ENCODE assay signal across 10 cellular contexts in the genomic region with DNA sequence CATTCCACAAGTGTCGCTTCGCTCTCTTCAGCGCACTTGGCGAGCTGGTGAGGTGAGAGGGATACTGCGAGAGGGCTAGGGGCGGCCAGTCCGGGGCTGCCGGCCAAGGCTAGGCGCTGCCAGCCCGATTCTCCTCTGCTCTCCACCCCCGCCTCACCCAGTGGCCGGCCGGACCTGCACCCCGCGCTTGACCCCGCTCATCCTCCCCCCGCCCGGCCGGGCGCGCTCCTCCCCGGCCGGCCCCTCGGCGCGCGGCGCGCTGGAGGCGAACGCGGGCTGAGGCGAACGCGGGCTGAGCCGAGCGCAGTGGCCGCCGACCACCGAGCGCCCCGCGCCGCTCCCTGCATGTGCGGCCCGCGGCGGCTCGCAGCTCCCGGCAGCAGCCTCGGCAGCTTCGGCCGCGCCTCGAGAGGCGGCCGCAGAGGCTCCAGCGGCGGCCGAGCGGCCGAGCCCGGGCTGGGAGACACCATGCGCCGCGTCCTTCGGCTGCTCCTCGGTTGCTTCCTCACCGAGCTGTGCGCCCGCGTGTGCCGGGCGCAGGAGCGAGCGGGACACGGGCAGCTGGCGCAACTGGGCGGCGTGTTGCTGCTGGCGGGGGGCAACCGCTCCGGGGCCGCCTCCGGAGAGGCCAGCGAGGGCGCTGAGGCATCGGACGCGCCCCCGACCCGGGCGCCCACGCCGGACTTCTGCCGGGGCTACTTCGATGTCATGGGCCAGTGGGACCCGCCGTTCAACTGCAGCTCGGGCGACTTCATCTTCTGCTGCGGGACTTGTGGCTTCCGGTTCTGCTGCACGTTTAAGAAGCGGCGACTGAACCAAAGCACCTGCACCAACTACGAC. TPM values are rescaled to one million over a fixed set of nuclear protein-coding genes. Genes with fewer than 3 reads are reported as not detected.
DNase-seq lines count a peak whose midpoint lies in the region; ATAC-seq, FAIRE-seq and TF ChIP-seq lines count a peak whose summit lies in the region.
"Had no signal": no experiment of that assay in that cellular context is flagged by ENCODE, and none has a peak within 500 bp of the region (broad histone marks: within the 10 kb centered on the region; RNA-seq: fewer than 3 reads in every experiment).

Gene SHISA9 (plus strand): TSS at position 2 of the 840 bp plus-strand sequence.

- H3K27ac Mint-ChIP-seq in activated naive CD4-positive, alpha-beta T cell treated with anti-CD3 and anti-CD28 coated beads for 36 hours = no peak within 1 kb of the TSS
- H3K27ac Mint-ChIP-seq: activated T-helper 1 cell treated with anti-CD3 and anti-CD28 coated beads, Interleukin-12 subunit alpha, Interleukin-12 subunit beta, Interleukin-2, Interleukin-4 antibody, amounts not matched to agents 30 ng/mL and 10 ng/mL and 1 ng/mL, durations not matched to agents 14 hours and 24 hours and 36 hours; CD4-positive, alpha-beta T cell had no signal

- H4K20me1 ChIP-seq in HepG2 (ENCODE audit: insufficient read depth, low read length) = no peaks in the 10 kb centered on the region; the same call in 1 of the 2 replicates

- CTCF ChIA-PET in activated naive CD4-positive, alpha-beta T cell treated with anti-CD3 and anti-CD28 coated beads for 36 hours (lab: Charles Lee) = no interaction called here
- CTCF ChIA-PET in HepG2 (lab: Yijun Ruan, JAX; ENCODE audit: low intra/inter-chr PET ratio, low total read pairs) (no interaction called here), GM10248 (lab: Yijun Ruan, JAX) (no interaction called here)

- in situ Hi-C loops in astrocyte of the cerebellum (cut with HindIII; ENCODE audit: low sequenced_read_pairs) = no loop called here
- in situ Hi-C loops in HepG2 (cut with HindIII; ENCODE audit: extremely low pct_ligation_motif_present, low pct_unique_long_range_greater_than_20kb) = no loop called here

- TF ChIP-seq RAD21 in HepG2 (CRISPR knock-in tag; IDR thresholded peaks at IDR 0.05) = no peak

- H3K4me1 ChIP-seq in HepG2 (ENCODE audit: insufficient read depth, low read length) (no peaks in the 10 kb centered on the region), thoracic aorta (ENCODE audit: control insufficient read depth in 1 of 2, low read depth in 2 of 2) (peaks cover 3 to 23% of the 10 kb centered on the region in 2 donors)

- H3K4me3 ChIP-seq in astrocyte of the cerebellum (ENCODE audit: low read depth, low read length) = peak within 1 kb of the TSS; percentile 41
- no peak within 1 kb of the TSS for H3K4me3 ChIP-seq in HepG2 (replicated peaks in 1 of 3; ENCODE audit: insufficient read depth in 1 of 3, low read depth in 2 of 3, low read length in 3 of 3)
- H3K4me3 ChIP-seq in thoracic aorta = peak within 1 kb of the TSS; percentile 56

- H3K36me3 ChIP-seq in HepG2 (replicated peaks in 1 of 2; ENCODE audit: control insufficient read depth in 1 of 2, insufficient read depth in 2 of 2, low read length in 2 of 2) = no peaks in the 10 kb centered on the region
- no peaks in the 10 kb centered on the region for H3K36me3 ChIP-seq in thoracic aorta

- FAIRE-seq in HepG2 (lab: Jason Lieb, UNC) = no peak

- H3K4me1 Mint-ChIP-seq in activated naive CD4-positive, alpha-beta T cell treated with anti-CD3 and anti-CD28 coated beads for 36 hours (ENCODE audit: low read depth) = peaks cover 10% of the 10 kb centered on the region

- ATAC-seq in HepG2 = peak; percentile 36
- ATAC-seq in thoracic aorta (ENCODE audit: insufficient number of reproducible peaks, low FRiP score, low read depth) = no peak

- 26% methylated on average over 41 of the region's 107 CpGs for WGBS in HepG2 (ENCODE audit: low lambda C conversion rate)

- no peak within 1 kb of the TSS for H2AFZ ChIP-seq in HepG2 (ENCODE audit: low read length)

- no peak for DNase-seq in activated naive CD4-positive, alpha-beta T cell treated with anti-CD3 and anti-CD28 coated beads for 36 hours
- DNase-seq in activated naive CD4-positive, alpha-beta T cell treated with Interleukin-2 at 50 U/mL for 16 hours = no peak
- DNase-seq in astrocyte of the cerebellum (ENCODE audit: low read depth) = no peak
- no peak for DNase-seq in HepG2 (ENCODE audit: low spot score)
- no peak for DNase-seq in thoracic aorta (ENCODE audit: low spot score)
- DNase-seq in 8988T = no peak
- no peak for DNase-seq in GM10248 (ENCODE audit: extremely low spot score)
- DNase-seq in COR-L47 (lab: John Stamatoyannopoulos, UW) = no peak
- DNase-seq: CD4-positive, alpha-beta T cell had no signal

- H3K36me3 Mint-ChIP-seq in activated naive CD4-positive, alpha-beta T cell treated with anti-CD3 and anti-CD28 coated beads for 36 hours (ENCODE audit: low read depth) = no peaks in the 10 kb centered on the region

- H3K27ac ChIP-seq in HepG2 (ENCODE audit: extremely low read length, insufficient read depth, low read length) (no peak within 1 kb of the TSS), thoracic aorta (no peak within 1 kb of the TSS)

- POLR2A ChIA-PET in HepG2 (lab: Yijun Ruan, JAX) (no interaction called here), GM10248 (lab: Yijun Ruan, JAX) (no interaction called here)

- H3K9me3 ChIP-seq in HepG2 (ENCODE audit: low read length) = no peaks in the 10 kb centered on the region
- H3K9me3 ChIP-seq in thoracic aorta = no peaks in the 10 kb centered on the region

- H3K9ac ChIP-seq in HepG2 (ENCODE audit: insufficient read depth, low read depth, low read length) = no peak within 1 kb of the TSS

- no peaks in the 10 kb centered on the region for H3K79me2 ChIP-seq in HepG2 (ENCODE audit: insufficient read depth, low read length)

- peaks cover 53% of the 10 kb centered on the region for H3K27me3 Mint-ChIP-seq in activated naive CD4-positive, alpha-beta T cell treated with anti-CD3 and anti-CD28 coated beads for 36 hours (ENCODE audit: low read depth)

- H3K4me2 ChIP-seq in HepG2 (ENCODE audit: low read depth, low read length) = no peak within 1 kb of the TSS

- intact Hi-C loops in activated naive CD4-positive, alpha-beta T cell treated with anti-CD3 and anti-CD28 coated beads for 36 hours (cut with micrococcal nuclease) = no loop called here
- intact Hi-C loops in HepG2 (cut with micrococcal nuclease; ENCODE audit: unreplicated experiment) = no loop called here

- H3K27me3 ChIP-seq in HepG2 (ENCODE audit: control insufficient read depth in 1 of 2, insufficient read depth in 2 of 2, low read length in 2 of 2) (peaks cover 14 to 61% of the 10 kb centered on the region in 2 experiments), thoracic aorta (replicated peaks; ENCODE audit: insufficient read depth) (peaks cover 3% of the 10 kb centered on the region)

- peak within 1 kb of the TSS; percentile 34 for H3K4me3 Mint-ChIP-seq in activated naive CD4-positive, alpha-beta T cell treated with anti-CD3 and anti-CD28 coated beads for 36 hours
- H3K4me3 Mint-ChIP-seq: activated T-helper 1 cell treated with anti-CD3 and anti-CD28 coated beads, Interleukin-12 subunit alpha, Interleukin-12 subunit beta, Interleukin-2, Interleukin-4 antibody, amounts not matched to agents 30 ng/mL and 10 ng/mL and 1 ng/mL, durations not matched to agents 14 hours and 24 hours and 36 hours; CD4-positive, alpha-beta T cell had no signal

- TF ChIP-seq CTCF in astrocyte of the cerebellum (IDR thresholded peaks at IDR 0.05; ENCODE audit: low read depth, low read length, missing control alignments) (no peak), HepG2 (CRISPR knock-in tag; IDR thresholded peaks at IDR 0.05) (no peak), thoracic aorta (IDR thresholded peaks at IDR 0.05) (no peak), GM10248 (IDR thresholded peaks at IDR 0.05; ENCODE audit: control extremely low read depth, extremely low read depth, low read depth, missing control alignments) (no peak)

- no TSS peak for BruUV-seq in HepG2 (replicated peaks; lab: Mats Ljungman, UMichigan)

- no peaks in the 10 kb centered on the region for H3K9me3 Mint-ChIP-seq in activated naive CD4-positive, alpha-beta T cell treated with anti-CD3 and anti-CD28 coated beads for 36 hours
- H3K9me3 Mint-ChIP-seq: activated T-helper 1 cell treated with anti-CD3 and anti-CD28 coated beads, Interleukin-12 subunit alpha, Interleukin-12 subunit beta, Interleukin-2, Interleukin-4 antibody, amounts not matched to agents 30 ng/mL and 10 ng/mL and 1 ng/mL, durations not matched to agents 14 hours and 24 hours and 36 hours; CD4-positive, alpha-beta T cell had no signal

- TF ChIP-seq EP300 in HepG2 (IDR thresholded peaks at IDR 0.05; ENCODE audit: low read depth in 2 of 2, low read length in 2 of 2) (no peak), HepG2 (CRISPR knock-in tag; IDR thresholded peaks at IDR 0.05; ENCODE audit: borderline replicate concordance) (no peak)

- TF ChIP-seq POLR2A in HepG2 (IDR thresholded peaks at IDR 0.05; ENCODE audit: insufficient read depth in 1 of 2, low read depth in 2 of 2, low read length in 2 of 2) = no peak

TF ChIP-seq in HepG2, 621 proteins besides CTCF, POLR2A, EP300 and RAD21 (continues in another document):
- TF ChIP-seq ZSCAN9 (CRISPR knock-in tag; IDR thresholded peaks at IDR 0.05; ENCODE audit: borderline replicate concordance) = no peak
- peak; percentile 5 for TF ChIP-seq SRSF1 (optimal IDR thresholded peaks at IDR 0.05; ENCODE audit: low read depth, low read length)

RNA-seq across cellular contexts. Expression of gene SHISA9, which starts in this region (rescaled TPM):
- total RNA-seq in activated naive CD4-positive, alpha-beta T cell treated with anti-CD3 and anti-CD28 coated beads for 36 hours = not detected
- total RNA-seq in HepG2 (2016; rRNA removed; fragmentation: Illumina TruSeq; extraction: Trizol) = not detected in 2 replicates
- total RNA-seq in HepG2 (2016; cell fraction: cytosol; rRNA removed; fragmentation: Illumina TruSeq; extraction: Trizol; ENCODE audit: low read depth) = not detected in 2 replicates
- not detected in 2 replicates for total RNA-seq in HepG2 (2016; cell fraction: insoluble cytoplasmic fraction; rRNA removed; fragmentation: Illumina TruSeq; extraction: Trizol)
- not detected in 2 replicates for total RNA-seq in HepG2 (2016; cell fraction: membrane; rRNA removed; fragmentation: Illumina TruSeq; extraction: Trizol)
- not detected in 2 replicates for total RNA-seq in HepG2 (2016; cell fraction: nucleus; rRNA removed; fragmentation: Illumina TruSeq; extraction: Trizol)
- 0.01 TPM in 1 of 2 replicates, not detected in the other for polyA plus RNA-seq in HepG2 (2011; rRNA removed)
- not detected in 2 replicates for polyA plus RNA-seq in HepG2 (2011; cell fraction: cytosol; rRNA removed)
- 0.03 TPM in 2 replicates for polyA plus RNA-seq in HepG2 (2011; cell fraction: nucleus; rRNA removed)
- polyA plus RNA-seq in HepG2 (2012) = not detected in 2 replicates
- polyA plus RNA-seq in HepG2 (2016; cell fraction: cytosol; fragmentation: Illumina TruSeq; extraction: Trizol; ENCODE audit: low read depth) = not detected in 2 replicates
- polyA plus RNA-seq in HepG2 (2016; cell fraction: insoluble cytoplasmic fraction; fragmentation: Illumina TruSeq; extraction: Trizol; ENCODE audit: low read depth) = not detected in 2 replicates
- polyA plus RNA-seq in HepG2 (2016; cell fraction: membrane; fragmentation: Illumina TruSeq; extraction: Trizol; ENCODE audit: low read depth) = not detected in 2 replicates
- not detected in 2 replicates for polyA plus RNA-seq in HepG2 (2016; cell fraction: nucleus; fragmentation: Illumina TruSeq; extraction: Trizol; ENCODE audit: insufficient read depth, low read depth)
- 0.02 and 0.23 TPM in 2 replicates for polyA minus RNA-seq in HepG2 (2011; rRNA and poly(A)+ RNA removed; ENCODE audit: low replicate concordance)
- polyA minus RNA-seq in HepG2 (2011; cell fraction: cytosol; rRNA and poly(A)+ RNA removed) = not detected in 2 replicates
- 0.62 and 0.64 TPM in 2 replicates for polyA minus RNA-seq in HepG2 (2011; cell fraction: nucleus; rRNA and poly(A)+ RNA removed)
- total RNA-seq in thoracic aorta = 1 to 10 TPM in 1 of 2 donors, under 1 TPM in 1; 0.21 to 3.4 TPM
- total RNA-seq: CD4-positive, alpha-beta T cell had no signal

Comparison
In these comparisons a context has a peak if more than half of its experiments do, and no peak if none do; other contexts are left out.
1. Peak in ATAC-seq in HepG2; RNA of the gene not detected or under 1 TPM.
2. H3K4me3 ChIP-seq: peak in astrocyte of the cerebellum (single experiment) and thoracic aorta (single experiment); none in HepG2 (0 of 3).